ENCODE assay signal across 1 cellular context in genomic region chr2:102420290-102420689, GRCh38.
A peak's percentile ranks its signal among the peaks of the same experiment; 100 is the strongest.
TF ChIP-seq lines count a peak whose summit lies in the region.

No MANE protein-coding gene starts in this region.

TF ChIP-seq in K562, 482 proteins besides CTCF, POLR2A, EP300 and RAD21 (continued from another document and continues in another):
- TF ChIP-seq ZNF77 (CRISPR knock-in tag; IDR thresholded peaks at IDR 0.05) (no peak), HNRNPUL1 (IDR thresholded peaks at IDR 0.05; ENCODE audit: low read length) (no peak), ZNF561 (CRISPR knock-in tag; conservative IDR thresholded peaks at IDR 0.05) (no peak), HNRNPH1 (optimal IDR thresholded peaks at IDR 0.05; ENCODE audit: low read depth, low read length) (no peak), NFRKB (IDR thresholded peaks at IDR 0.05; ENCODE audit: low read depth) (no peak), U2AF1 (optimal IDR thresholded peaks at IDR 0.05; ENCODE audit: low read depth, low read length) (no peak), ZNF384 (IDR thresholded peaks at IDR 0.05; ENCODE audit: low read depth, low read length) (no peak), ZNF668 (CRISPR knock-in tag; IDR thresholded peaks at IDR 0.05) (no peak), PTBP1 (IDR thresholded peaks at IDR 0.05; ENCODE audit: low read depth, low read length) (no peak), RHOXF2B (CRISPR knock-in tag; conservative IDR thresholded peaks at IDR 0.05) (no peak), ZNF830 (CRISPR knock-in tag; IDR thresholded peaks at IDR 0.05) (no peak), HLTF (IDR thresholded peaks at IDR 0.05) (no peak), CC2D1A (IDR thresholded peaks at IDR 0.05) (peak; percentile 50; the same call in 1 of the 2 replicates), AFF1 (IDR thresholded peaks at IDR 0.05; ENCODE audit: low read depth in 1 of 2, partially characterized antibody in 2 of 2) (no peak), E4F1 (CRISPR knock-in tag; IDR thresholded peaks at IDR 0.05; ENCODE audit: borderline replicate concordance) (no peak), ZNF507 (tag; conservative IDR thresholded peaks at IDR 0.05) (no peak), MCM2 (IDR thresholded peaks at IDR 0.05; ENCODE audit: low read depth) (no peak), IRF9 (tag; IDR thresholded peaks at IDR 0.05) (no peak), TSC22D4 (tag; IDR thresholded peaks at IDR 0.05) (no peak), TBL1XR1 (IDR thresholded peaks at IDR 0.05; ENCODE audit: low read length in 2 of 2) (no peak), KLF10 (CRISPR knock-in tag; IDR thresholded peaks at IDR 0.05) (no peak), SMC3 (conservative IDR thresholded peaks at IDR 0.05; ENCODE audit: insufficient read depth, low read depth, low read length) (no peak), RBM39 (optimal IDR thresholded peaks at IDR 0.05; ENCODE audit: low read depth, low read length) (no peak), JUN (IDR thresholded peaks at IDR 0.05; ENCODE audit: borderline replicate concordance, low read depth, low read length) (no peak), JUN (CRISPR knock-in tag; IDR thresholded peaks at IDR 0.05; ENCODE audit: borderline replicate concordance) (no peak), XRCC4 (IDR thresholded peaks at IDR 0.05; ENCODE audit: extremely low read depth, insufficient read depth, insufficient read length) (no peak), GTF2E2 (tag; IDR thresholded peaks at IDR 0.05) (0 out of 2 replicates have a peak, but pooled peaks have one; percentile 44), RBFOX2 (IDR thresholded peaks at IDR 0.05; ENCODE audit: low read depth, low read length) (no peak), RCOR1 (IDR thresholded peaks at IDR 0.05; ENCODE audit: borderline replicate concordance in 1 of 2, low read depth in 2 of 2, low read length in 2 of 2) (peak; percentile 54 to 61; a peak in 2 of 4 replicates), RBM17 (IDR thresholded peaks at IDR 0.05; ENCODE audit: borderline replicate concordance, low read depth, low read length) (no peak), EHMT2 (IDR thresholded peaks at IDR 0.05) (no peak), GATAD2B (IDR thresholded peaks at IDR 0.05; ENCODE audit: borderline replicate concordance) (no peak), CCAR2 (IDR thresholded peaks at IDR 0.05; ENCODE audit: low read depth, low read length) (no peak), GMEB1 (CRISPR knock-in tag; IDR thresholded peaks at IDR 0.05) (no peak), CCNT2 (IDR thresholded peaks at IDR 0.05; ENCODE audit: borderline replicate concordance, extremely low read depth, insufficient read length, low read depth, low read length) (peak; percentile 15), ZNF785 (CRISPR knock-in tag; IDR thresholded peaks at IDR 0.05) (no peak), ID3 (CRISPR knock-in tag; IDR thresholded peaks at IDR 0.05) (no peak), ID3 (tag; IDR thresholded peaks at IDR 0.05) (no peak), CHD7 (IDR thresholded peaks at IDR 0.05; ENCODE audit: low read depth, low read length) (no peak), ZNF134 (CRISPR knock-in tag; conservative IDR thresholded peaks at IDR 0.05) (peak; percentile 9; the same call in 1 of the 2 replicates), ZFX (CRISPR knock-in tag; IDR thresholded peaks at IDR 0.05) (no peak), ZNF277 (CRISPR knock-in tag; IDR thresholded peaks at IDR 0.05; ENCODE audit: borderline replicate concordance) (no peak), CBX3 (IDR thresholded peaks at IDR 0.05; ENCODE audit: borderline replicate concordance in 1 of 2, low read length in 2 of 2) (no peak), CEBPG (CRISPR knock-in tag; IDR thresholded peaks at IDR 0.05) (no peak), CEBPG (tag; conservative IDR thresholded peaks at IDR 0.05 in 1 of 2, IDR thresholded peaks at IDR 0.05 in 1 of 2) (no peak)
